Comparison of ENCODE assay signal across 7 cellular contexts in the genomic region with DNA sequence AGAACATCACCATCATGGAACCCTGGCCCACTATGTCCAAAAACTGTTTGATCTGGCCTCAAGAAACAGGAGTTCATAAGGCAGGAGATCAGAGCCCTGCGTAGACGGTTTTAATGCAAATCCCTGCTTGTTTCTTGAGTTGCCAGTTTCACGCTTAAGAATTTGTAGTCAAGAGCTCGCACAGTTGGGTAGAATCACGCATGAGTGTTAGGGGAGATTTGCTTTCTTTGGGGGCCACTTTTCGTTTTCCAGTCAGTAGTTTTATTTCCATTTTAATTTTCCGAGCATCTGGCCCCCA. TPM values are rescaled to one million over a fixed set of nuclear protein-coding genes. Genes with fewer than 3 reads are reported as not detected.
"Had no signal": no experiment of that assay in that cellular context is flagged by ENCODE, and none has a peak within 500 bp of the region (broad histone marks: within the 10 kb centered on the region; RNA-seq: fewer than 3 reads in every experiment).

No MANE protein-coding gene starts in this region.

- H3K4me2 ChIP-seq: hepatocyte had no signal

- H2AFZ ChIP-seq: hepatocyte had no signal

- H3K36me3 ChIP-seq: lower lobe of right lung had no signal

- H3K9me3 ChIP-seq: body of pancreas, lower lobe of right lung had no signal

- H3K27me3 Mint-ChIP-seq: activated naive CD4-positive, alpha-beta T cell treated with anti-CD3 and anti-CD28 coated beads, Interleukin-2, amount 50 U/mL, for 24 hours had no signal

- H3K4me3 ChIP-seq: body of pancreas, hepatocyte, lower lobe of right lung had no signal

- H3K79me2 ChIP-seq: hepatocyte had no signal

- H3K27ac Mint-ChIP-seq: activated naive CD4-positive, alpha-beta T cell treated with anti-CD3 and anti-CD28 coated beads, Interleukin-2, amount 50 U/mL, for 24 hours; T-helper 2 cell treated with Interferon-gamma antibody and Interleukin-4, amounts not matched to agents 5 μg/mL and 100 μg/mL, for 36 hours had no signal

- H3K4me1 ChIP-seq: body of pancreas had no signal

- H3K9me3 Mint-ChIP-seq: activated naive CD4-positive, alpha-beta T cell treated with anti-CD3 and anti-CD28 coated beads, Interleukin-2, amount 50 U/mL, for 24 hours; naive B cell; T-helper 2 cell treated with Interferon-gamma antibody and Interleukin-4, amounts not matched to agents 5 μg/mL and 100 μg/mL, for 36 hours had no signal

- H3K27me3 ChIP-seq: body of pancreas had no signal

- H3K27ac ChIP-seq: body of pancreas, hepatocyte, lower lobe of right lung had no signal

- H3K4me3 Mint-ChIP-seq: activated naive CD4-positive, alpha-beta T cell treated with anti-CD3 and anti-CD28 coated beads, Interleukin-2, amount 50 U/mL, for 24 hours; naive B cell; T-helper 2 cell treated with Interferon-gamma antibody and Interleukin-4, amounts not matched to agents 5 μg/mL and 100 μg/mL, for 36 hours had no signal

- H3K36me3 Mint-ChIP-seq: activated naive CD4-positive, alpha-beta T cell treated with anti-CD3 and anti-CD28 coated beads, Interleukin-2, amount 50 U/mL, for 24 hours; naive B cell had no signal

RNA-seq across cellular contexts. Expression of a gene that starts 6.7 kb away (rescaled TPM):
- total RNA-seq: body of pancreas, hepatocyte, lower lobe of right lung, osteoblast had no signal
